In the genomic region with DNA sequence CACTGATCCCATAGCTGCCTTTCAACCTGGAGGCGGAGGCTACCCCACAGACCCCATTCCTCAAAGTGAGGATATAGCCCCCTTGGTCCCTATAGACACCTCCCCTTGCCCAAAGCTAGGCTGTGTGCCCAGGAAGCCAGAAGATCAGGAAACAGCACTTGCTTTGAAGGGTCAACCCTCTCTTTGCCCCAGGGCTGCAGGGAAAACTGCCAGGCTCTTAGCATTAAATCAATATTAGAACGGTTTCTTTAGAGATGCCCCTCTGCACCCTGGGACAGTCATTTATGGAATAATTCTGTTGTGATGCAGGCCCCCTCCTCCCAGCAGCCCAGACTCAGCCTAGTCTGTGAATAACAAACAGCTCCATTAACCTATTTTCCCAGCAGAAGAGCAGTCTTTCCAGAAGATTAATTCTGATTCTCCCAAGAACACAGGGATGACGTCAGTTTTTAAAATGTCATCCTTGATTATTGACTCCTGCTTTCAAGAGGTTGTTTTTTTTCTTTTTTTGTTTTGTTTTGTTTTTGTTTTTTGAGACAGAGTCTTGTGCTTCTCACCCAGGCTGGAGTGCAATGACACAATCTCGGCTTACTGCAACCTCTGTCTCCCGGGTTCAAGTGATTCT, we compare ENCODE assay signal across 38 cellular contexts. TPM values are rescaled to one million over a fixed set of nuclear protein-coding genes. Genes with fewer than 3 reads are reported as not detected.
"Had no signal": no experiment of that assay in that cellular context is flagged by ENCODE, and none has a peak within 500 bp of the region (broad histone marks: within the 10 kb centered on the region; RNA-seq: fewer than 3 reads in every experiment).

No MANE protein-coding gene starts in this region.

- H3K36me3 ChIP-seq: brain microvascular endothelial cell, heart left ventricle, left ventricle myocardium inferior, thoracic aorta, upper lobe of left lung, vagina had no signal

- ATAC-seq: activated CD8-positive, alpha-beta memory T cell treated with anti-CD3 and anti-CD28 coated beads, Interleukin-2, amount 10 ng/mL, durations not matched to agents 7 days and 5 days; activated CD8-positive, alpha-beta T cell treated with anti-CD3 and anti-CD28 coated beads, Interleukin-2, amount 10 ng/mL, durations not matched to agents 7 days and 5 days; effector memory CD8-positive, alpha-beta T cell; heart left ventricle; mucosa of descending colon; sciatic nerve; stimulated activated naive CD8-positive, alpha-beta T cell treated with anti-CD3 and anti-CD28 coated beads, Interleukin-15, Interleukin-2, amounts not matched to agents 100 U/mL and 50 U/mL, for 24 hours; WTC11 had no signal

- FAIRE-seq: endothelial cell of umbilical vein had no signal

- H3K4me3 ChIP-seq: heart left ventricle, left ventricle myocardium inferior, lung, mucosa of descending colon, skin epidermis, thoracic aorta, upper lobe of left lung, vagina had no signal

- H3K4me1 Mint-ChIP-seq: activated CD8-positive, alpha-beta memory T cell treated with anti-CD3 and anti-CD28 coated beads, Interleukin-2, amount 10 ng/mL, durations not matched to agents 7 days and 5 days; immature natural killer cell had no signal

- H3K27ac Mint-ChIP-seq: activated CD8-positive, alpha-beta memory T cell treated with anti-CD3 and anti-CD28 coated beads, Interleukin-2, amount 10 ng/mL, durations not matched to agents 7 days and 5 days; activated CD8-positive, alpha-beta T cell treated with anti-CD3 and anti-CD28 coated beads, Interleukin-2, amount 10 ng/mL, durations not matched to agents 7 days and 5 days; activated naive CD8-positive, alpha-beta T cell; effector memory CD8-positive, alpha-beta T cell; immature natural killer cell; WTC11 had no signal

- H3K9me3 Mint-ChIP-seq: natural killer cell treated with Interleukin-12 subunit alpha and Interleukin-12 subunit beta and Interleukin-15 and Interleukin-18, amount 100 ng/mL, for 72 hours had no signal

- H3K27ac ChIP-seq: brain microvascular endothelial cell, heart left ventricle, left ventricle myocardium inferior, skin epidermis, thoracic aorta, upper lobe of left lung, vagina had no signal

- H3K36me3 Mint-ChIP-seq: immature natural killer cell; natural killer cell treated with Interleukin-12 subunit alpha and Interleukin-12 subunit beta and Interleukin-15 and Interleukin-18, amount 100 ng/mL, for 72 hours had no signal

- H3K27me3 Mint-ChIP-seq: activated naive CD8-positive, alpha-beta T cell; effector memory CD8-positive, alpha-beta T cell had no signal

- H3K4me1 ChIP-seq: heart left ventricle, left ventricle myocardium inferior, upper lobe of left lung, vagina had no signal

- H3K4me3 Mint-ChIP-seq: activated CD8-positive, alpha-beta memory T cell treated with anti-CD3 and anti-CD28 coated beads, Interleukin-2, amount 10 ng/mL, durations not matched to agents 7 days and 5 days; activated CD8-positive, alpha-beta T cell treated with anti-CD3 and anti-CD28 coated beads, Interleukin-2, amount 10 ng/mL, durations not matched to agents 7 days and 5 days; activated naive CD8-positive, alpha-beta T cell; effector memory CD8-positive, alpha-beta T cell; immature natural killer cell; natural killer cell treated with Interleukin-12 subunit alpha and Interleukin-12 subunit beta and Interleukin-15 and Interleukin-18, amount 100 ng/mL, for 72 hours; WTC11 had no signal

- DNase-seq: activated CD4-positive, alpha-beta T cell treated with anti-CD3 and anti-CD28 coated beads, Interleukin-2, amount 50 U/mL, for 1 hour; activated CD8-positive, alpha-beta memory T cell treated with anti-CD3 and anti-CD28 coated beads, Interleukin-2, amount 10 ng/mL, durations not matched to agents 7 days and 5 days; activated CD8-positive, alpha-beta T cell treated with anti-CD3 and anti-CD28 coated beads, Interleukin-2, amount 10 ng/mL, durations not matched to agents 7 days and 5 days; activated naive CD4-positive, alpha-beta T cell; activated T-cell treated with anti-CD3 and anti-CD28 coated beads, Interleukin-2, amount 50 U/mL, for 48 hours; aorta; brain microvascular endothelial cell; cortex of kidney; effector memory CD8-positive, alpha-beta T cell; heart left ventricle; hypothalamus; immature natural killer cell; left ventricle myocardium inferior; mesendoderm; posterior cingulate gyrus; stimulated activated CD4-positive, alpha-beta T cell treated with anti-CD3 and anti-CD28 coated beads, Interleukin-12 subunit alpha, Interleukin-12 subunit beta, amount 100 ng/mL, for 4 hours; stimulated activated CD4-positive, alpha-beta T cell treated with anti-CD3 and anti-CD28 coated beads, Interleukin-4, amount 100 ng/mL, for 1 hour; stimulated activated naive CD8-positive, alpha-beta T cell treated with anti-CD3 and anti-CD28 coated beads, Interleukin-15, Interleukin-2, amounts not matched to agents 100 U/mL and 50 U/mL, for 24 hours; T-helper 2 cell; upper lobe of left lung had no signal

- H3K27me3 ChIP-seq: brain microvascular endothelial cell, heart left ventricle, upper lobe of left lung, vagina had no signal

RNA-seq across cellular contexts. Expression of gene B3GNT6, which starts 21.0 kb away (rescaled TPM):
- total RNA-seq: activated CD8-positive, alpha-beta memory T cell treated with anti-CD3 and anti-CD28 coated beads, Interleukin-2, amount 10 ng/mL, durations not matched to agents 7 days and 5 days; activated CD8-positive, alpha-beta T cell treated with anti-CD3 and anti-CD28 coated beads, Interleukin-2, amount 10 ng/mL, durations not matched to agents 7 days and 5 days; aorta; cardiac septum; cerebellum; endothelial cell of umbilical vein; fibroblast of lung; fibroblast of villous mesenchyme; heart left ventricle; left ventricle myocardium inferior; myocyte; natural killer cell treated with Interleukin-12 subunit alpha and Interleukin-12 subunit beta and Interleukin-15 and Interleukin-18, amount 100 ng/mL, for 72 hours; osteoblast; sciatic nerve; vagina had no signal
- polyA plus RNA-seq: aorta, endothelial cell of umbilical vein, fibroblast of lung, heart left ventricle, immature natural killer cell had no signal

RNA-seq across cellular contexts. Expression of gene OMP, which starts 47.5 kb away (rescaled TPM):
- total RNA-seq: activated CD8-positive, alpha-beta memory T cell treated with anti-CD3 and anti-CD28 coated beads, Interleukin-2, amount 10 ng/mL, durations not matched to agents 7 days and 5 days; activated CD8-positive, alpha-beta T cell treated with anti-CD3 and anti-CD28 coated beads, Interleukin-2, amount 10 ng/mL, durations not matched to agents 7 days and 5 days; cardiac septum; fibroblast of villous mesenchyme; heart left ventricle; left ventricle myocardium inferior; myocyte; natural killer cell treated with Interleukin-12 subunit alpha and Interleukin-12 subunit beta and Interleukin-15 and Interleukin-18, amount 100 ng/mL, for 72 hours; osteoblast; subcutaneous adipose tissue; thoracic aorta; vagina; WTC11 had no signal
- polyA plus RNA-seq: adipose tissue, aorta, endothelial cell of umbilical vein, fibroblast of lung, heart left ventricle, immature natural killer cell had no signal
